Comparison of ENCODE assay signal across 8 cellular contexts in the genomic region with DNA sequence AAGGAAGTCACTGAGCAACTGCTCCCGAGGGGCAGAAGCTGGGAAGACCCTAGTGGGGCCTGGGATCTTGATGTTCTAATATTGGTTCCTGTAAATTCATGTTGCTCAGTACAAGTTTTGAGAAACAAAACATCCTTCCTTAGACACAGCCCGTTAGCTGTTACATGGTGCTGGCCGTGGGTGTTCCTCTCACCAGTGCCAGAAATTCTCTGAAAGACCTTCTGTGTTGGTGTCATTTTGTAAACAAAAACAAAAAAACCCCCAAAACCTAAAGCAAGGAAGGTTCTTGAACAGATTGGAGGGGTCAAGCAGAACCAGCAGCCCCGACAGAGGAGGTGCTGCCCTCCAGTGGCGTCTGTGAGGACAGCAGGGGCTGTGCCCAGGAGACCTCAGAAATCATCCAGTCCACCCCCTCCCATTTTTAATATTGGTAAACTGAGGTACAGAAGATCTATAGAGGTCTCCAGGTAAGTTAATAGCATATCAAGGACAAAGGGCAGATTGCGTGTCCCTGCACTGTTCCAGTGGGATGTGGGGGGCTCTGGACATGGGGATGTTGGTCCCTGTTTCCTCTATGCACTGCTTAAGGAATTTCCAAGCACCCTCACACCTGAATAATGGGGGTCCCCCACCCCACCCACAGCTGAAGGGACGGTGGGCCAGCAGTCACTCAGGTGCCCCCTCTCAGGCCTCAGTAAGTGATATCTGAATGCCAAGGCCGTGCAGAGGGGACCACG. TPM values are rescaled to one million over a fixed set of nuclear protein-coding genes. Genes with fewer than 3 reads are reported as not detected.
A peak's percentile ranks its signal among the peaks of the same experiment; 100 is the strongest.
DNase-seq lines count a peak whose midpoint lies in the region; ATAC-seq and TF ChIP-seq lines count a peak whose summit lies in the region.

No MANE protein-coding gene starts in this region.

- H3K79me2 ChIP-seq in MM.1S (ENCODE audit: low read length): no peaks in the 10 kb centered on the region

- no peaks in the 10 kb centered on the region; the same call in 1 of the 2 replicates for H3K27me3 ChIP-seq in MM.1S (replicated peaks; ENCODE audit: insufficient read depth, low read length)

- peak; percentile 94 for TF ChIP-seq CTCF in MM.1S (IDR thresholded peaks at IDR 0.05; ENCODE audit: low read length)

- H3K4me3 ChIP-seq in MM.1S (ENCODE audit: low read length): no peak overlapping the region

- DNase-seq in GM03348 (ENCODE audit: low spot score) (peak; percentile 85), MM.1S (peak; percentile 26), dermis blood vessel endothelial cell (peak; percentile 76), medulla oblongata (ENCODE audit: extremely low spot score) (peak; percentile 81)
- peak; percentile 69 for DNase-seq in activated CD4-positive, alpha-beta T cell treated with anti-CD3 and anti-CD28 coated beads, Interleukin-2, amount 50 U/mL, for 1 hour
- peak; percentile 65 to 67 for DNase-seq in stimulated activated CD8-positive, alpha-beta memory T cell treated with anti-CD3 and anti-CD28 coated beads, Interleukin-2, amount 100 ng/mL, for 48 hours (ENCODE audit: low read depth in 2 of 2)

- no peak overlapping the region for H3K27ac ChIP-seq in MM.1S (ENCODE audit: low read length)

- H3F3A ChIP-seq in MM.1S (ENCODE audit: insufficient read depth, low read length): no peaks in the 10 kb centered on the region

- no peaks in the 10 kb centered on the region for H3K4me1 ChIP-seq in MM.1S (ENCODE audit: low read length)

- no peaks in the 10 kb centered on the region for H3K9me3 ChIP-seq in MM.1S (replicated peaks; ENCODE audit: insufficient read depth, low read length)

- no peak for ATAC-seq in HG02970 (IDR thresholded peaks at IDR 0.05; ENCODE audit: low FRiP score, unreplicated experiment)
- no peak for ATAC-seq in HG02571 (IDR thresholded peaks at IDR 0.05; ENCODE audit: unreplicated experiment)

- H2AFZ ChIP-seq in MM.1S (ENCODE audit: low read length): no peak overlapping the region

- no peaks in the 10 kb centered on the region for H3K9me2 ChIP-seq in MM.1S (replicated peaks; ENCODE audit: insufficient read depth, low read length)

- H3K4me2 ChIP-seq in MM.1S (ENCODE audit: low read depth, low read length): no peak overlapping the region

- H3K36me3 ChIP-seq in MM.1S (replicated peaks; ENCODE audit: insufficient read depth, low read length): no peaks in the 10 kb centered on the region

- no peak overlapping the region for H3K9ac ChIP-seq in MM.1S (ENCODE audit: low read length)

- no peaks in the 10 kb centered on the region for H4K20me1 ChIP-seq in MM.1S (ENCODE audit: insufficient read depth, low read length)

RNA-seq across cellular contexts. Expression of a gene that starts 38.2 kb away (rescaled TPM):
- total RNA-seq in dermis blood vessel endothelial cell: 0.17 TPM in 1 of 2 replicates, not detected in the other

RNA-seq across cellular contexts. Expression of a gene that starts 42.4 kb away (rescaled TPM):
- total RNA-seq in dermis blood vessel endothelial cell: not detected in 2 replicates

Comparison
In these comparisons a context has a peak if more than half of its experiments do, and no peak if none do; other contexts are left out.
1. DNase-seq: peak in every context shown above with its lines; median percentile 85 in GM03348; 81 in medulla oblongata; 76 in dermis blood vessel endothelial cell; 69 in activated CD4-positive, alpha-beta T cell treated with anti-CD3 and anti-CD28 coated beads, Interleukin-2, amount 50 U/mL, for 1 hour; 66 in stimulated activated CD8-positive, alpha-beta memory T cell treated with anti-CD3 and anti-CD28 coated beads, Interleukin-2, amount 100 ng/mL, for 48 hours; 26 in MM.1S.